Comparison of ENCODE assay signal across 29 cellular contexts in the genomic region with DNA sequence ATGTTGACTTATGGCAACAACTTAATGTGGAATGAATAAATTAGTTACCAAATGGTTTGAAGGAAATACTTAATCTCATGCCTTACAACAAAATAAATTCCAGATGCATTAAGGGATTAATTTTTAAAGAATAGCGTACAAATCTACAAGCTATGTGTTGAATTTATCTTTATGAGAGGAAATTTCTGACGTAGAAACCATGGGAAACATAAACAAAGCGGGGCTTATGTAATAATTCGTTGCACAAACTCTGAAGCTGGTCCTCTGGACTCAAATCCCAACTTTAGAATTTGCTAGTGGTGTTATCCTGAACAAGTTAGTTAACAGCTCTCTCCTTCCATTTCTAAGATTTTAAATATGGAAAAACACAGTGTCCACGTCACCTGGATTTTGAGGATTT.
"Had no signal": no experiment of that assay in that cellular context is flagged by ENCODE, and none has a peak within 500 bp of the region (broad histone marks: within the 10 kb centered on the region; RNA-seq: fewer than 3 reads in every experiment).

No MANE protein-coding gene starts in this region.

- H3K36me3 ChIP-seq: neutrophil, right lobe of liver, sigmoid colon, spleen, suprapubic skin, tibial artery, transverse colon, upper lobe of right lung, uterus had no signal

- H3K79me2 ChIP-seq: parathyroid adenoma had no signal

- H3K9ac ChIP-seq: parathyroid adenoma had no signal

- H3K4me1 ChIP-seq: parathyroid adenoma, psoas muscle, right lobe of liver, sigmoid colon, spleen, suprapubic skin, testis, transverse colon, upper lobe of right lung, uterus had no signal

- DNase-seq: naive thymus-derived CD8-positive, alpha-beta T cell; nephron progenitor cell; nucleus accumbens; posterior cingulate gyrus; psoas muscle; right cardiac atrium; right lobe of liver; sigmoid colon; small intestine; spleen; stimulated activated CD4-positive, alpha-beta T cell treated with anti-CD3 and anti-CD28 coated beads, Interleukin-12 subunit alpha, Interleukin-12 subunit beta, amount 100 ng/mL, for 4 hours; stimulated activated CD4-positive, alpha-beta T cell treated with anti-CD3 and anti-CD28 coated beads, Interleukin-1b, Interleukin-23, amount 100 ng/mL, for 48 hours; stimulated activated CD4-positive, alpha-beta T cell treated with anti-CD3 and anti-CD28 coated beads, Interleukin-4, amount 100 ng/mL, for 1 hour; stimulated activated CD4-positive, alpha-beta T cell treated with anti-CD3 and anti-CD28 coated beads, Interleukin-4, amount 100 ng/mL, for 4 hours; stimulated activated CD8-positive, alpha-beta memory T cell treated with anti-CD3 and anti-CD28 coated beads, Interleukin-4, amount 100 ng/mL, for 48 hours; stimulated activated naive CD4-positive, alpha-beta T cell; stimulated activated naive CD8-positive, alpha-beta T cell treated with anti-CD3 and anti-CD28 coated beads, Interleukin-15, amount 100 ng/mL, for 72 hours; stimulated activated naive CD8-positive, alpha-beta T cell treated with anti-CD3 and anti-CD28 coated beads, Interleukin-15, Interleukin-2, amounts not matched to agents 100 U/mL and 50 U/mL, for 24 hours; substantia nigra; testis; tibial artery; transverse colon; upper lobe of right lung; uterus had no signal

- ATAC-seq: naive thymus-derived CD8-positive, alpha-beta T cell; natural killer cell treated with Interleukin-12 subunit alpha and Interleukin-12 subunit beta and Interleukin-15 and Interleukin-18, amount 100 ng/mL, for 72 hours; psoas muscle; right cardiac atrium; right lobe of liver; stimulated activated memory B cell treated with anti-CD40 and anti-IgM and Interleukin-4, amounts not matched to agents 10 μg/mL and 1 μg/mL and 100 μg/mL, for 72 hours; stimulated activated naive CD8-positive, alpha-beta T cell treated with anti-CD3 and anti-CD28 coated beads, Interleukin-15, amount 100 ng/mL, for 72 hours; stimulated activated naive CD8-positive, alpha-beta T cell treated with anti-CD3 and anti-CD28 coated beads, Interleukin-15, Interleukin-2, amounts not matched to agents 100 U/mL and 50 U/mL, for 24 hours; upper lobe of right lung had no signal

- H3K27me3 ChIP-seq: neutrophil, right lobe of liver, sigmoid colon, suprapubic skin, testis, tibial artery, transverse colon, upper lobe of right lung, uterus had no signal

- H3K9me3 ChIP-seq: neutrophil, psoas muscle, right lobe of liver, sigmoid colon, spleen, suprapubic skin, testis, tibial artery, transverse colon, upper lobe of right lung, uterus had no signal

- H2AFZ ChIP-seq: parathyroid adenoma had no signal

- H3K4me3 ChIP-seq: psoas muscle, right lobe of liver, sigmoid colon, spleen, suprapubic skin, testis, tibial artery, transverse colon, upper lobe of right lung, uterus had no signal

- H3K27ac ChIP-seq: neutrophil, parathyroid adenoma, psoas muscle, right lobe of liver, sigmoid colon, spleen, suprapubic skin, testis, tibial artery, transverse colon, upper lobe of right lung, uterus had no signal
